Comparison of ENCODE assay signal across 2 cellular contexts in genomic region chr4:48100248-48100647, GRCh38.
TF ChIP-seq lines count a peak whose summit lies in the region.

No MANE protein-coding gene starts in this region.

TF ChIP-seq in SK-N-SH, 30 proteins besides CTCF, POLR2A, EP300 and RAD21 (continued from another document):
- no peak for TF ChIP-seq REST (IDR thresholded peaks at IDR 0.05; ENCODE audit: low read depth, low read length)
TF ChIP-seq in SK-N-SH: peak in this region for 1.

TF ChIP-seq in SK-N-SH treated with all-trans-retinoic acid at 6 μM for 48 hours, 23 proteins besides CTCF, POLR2A, EP300 and RAD21 (continued from another document):
- TF ChIP-seq PATZ1 (CRISPR knock-in tag; IDR thresholded peaks at IDR 0.05; ENCODE audit: borderline replicate concordance) = no peak
- no peak for TF ChIP-seq PPARA (CRISPR knock-in tag; IDR thresholded peaks at IDR 0.05; ENCODE audit: borderline replicate concordance)
- TF ChIP-seq ESRRG (CRISPR knock-in tag; IDR thresholded peaks at IDR 0.05) = no peak
- no peak for TF ChIP-seq CSDC2 (CRISPR knock-in tag; IDR thresholded peaks at IDR 0.05)
- no peak for TF ChIP-seq CREB5 (CRISPR knock-in tag; IDR thresholded peaks at IDR 0.05; ENCODE audit: low read depth)
- no peak for TF ChIP-seq OSR1 (CRISPR knock-in tag; IDR thresholded peaks at IDR 0.05)
- no peak for TF ChIP-seq ZNF565 (CRISPR knock-in tag; conservative IDR thresholded peaks at IDR 0.05; ENCODE audit: low read depth)
- no peak for TF ChIP-seq TCF4 (CRISPR knock-in tag; IDR thresholded peaks at IDR 0.05; ENCODE audit: borderline replicate concordance)
- no peak for TF ChIP-seq RARB (CRISPR knock-in tag; IDR thresholded peaks at IDR 0.05)
